16 cellular contexts compared by ENCODE assay signal in genomic region chr14:89371600-89371999, GRCh38. TPM values are rescaled to one million over a fixed set of nuclear protein-coding genes. Genes with fewer than 3 reads are reported as not detected.
A peak's percentile ranks its signal among the peaks of the same experiment; 100 is the strongest.
DNase-seq lines count a peak whose midpoint lies in the region; ATAC-seq and TF ChIP-seq lines count a peak whose summit lies in the region.
"Had no signal": no experiment of that assay in that cellular context is flagged by ENCODE, and none has a peak within 500 bp of the region (broad histone marks: within the 10 kb centered on the region; RNA-seq: fewer than 3 reads in every experiment).

No MANE protein-coding gene starts in this region.

- peak overlapping the region in 4 of 7 donors; percentile 27 to 76 (median 32) for H3K27ac Mint-ChIP-seq in CD14-positive monocyte
- peak overlapping the region; percentile 76 for H3K27ac Mint-ChIP-seq in CD8-positive, alpha-beta T cell
- H3K27ac Mint-ChIP-seq in activated naive CD8-positive, alpha-beta T cell treated with anti-CD3 and anti-CD28 coated beads, Interleukin-2, amount 10 ng/mL, durations not matched to agents 7 days and 5 days = peak overlapping the region; percentile 40
- H3K27ac Mint-ChIP-seq in naive thymus-derived CD8-positive, alpha-beta T cell = peak overlapping the region; percentile 39 to 74 (median 63)
- H3K27ac Mint-ChIP-seq: activated CD8-positive, alpha-beta memory T cell treated with anti-CD3 and anti-CD28 coated beads, Interleukin-2, amount 10 ng/mL, durations not matched to agents 7 days and 5 days; endodermal cell had no signal

- ATAC-seq in CD8-positive, alpha-beta T cell = no peak
- no peak for ATAC-seq in activated naive CD8-positive, alpha-beta T cell treated with anti-CD3 and anti-CD28 coated beads, Interleukin-2, amount 10 ng/mL, durations not matched to agents 7 days and 5 days (ENCODE audit: low read depth)
- no peak for ATAC-seq in naive thymus-derived CD8-positive, alpha-beta T cell
- ATAC-seq: activated CD8-positive, alpha-beta memory T cell treated with anti-CD3 and anti-CD28 coated beads, Interleukin-2, amount 10 ng/mL, durations not matched to agents 7 days and 5 days had no signal

- H3K36me3 ChIP-seq in CD8-positive, alpha-beta T cell (ENCODE audit: insufficient read depth, low read length) = no peaks in the 10 kb centered on the region
- H3K36me3 ChIP-seq: cardiac muscle cell, WERI-Rb-1 had no signal

- H3K27me3 Mint-ChIP-seq in CD14-positive monocyte (ENCODE audit: low read depth in 3 of 3) = no peaks in the 10 kb centered on the region
- H3K27me3 Mint-ChIP-seq in CD8-positive, alpha-beta T cell (ENCODE audit: low read depth) = no peaks in the 10 kb centered on the region
- no peaks in the 10 kb centered on the region for H3K27me3 Mint-ChIP-seq in activated naive CD8-positive, alpha-beta T cell treated with anti-CD3 and anti-CD28 coated beads, Interleukin-2, amount 10 ng/mL, durations not matched to agents 7 days and 5 days
- H3K27me3 Mint-ChIP-seq in naive thymus-derived CD8-positive, alpha-beta T cell = no peaks in the 10 kb centered on the region
- H3K27me3 Mint-ChIP-seq: activated CD8-positive, alpha-beta memory T cell treated with anti-CD3 and anti-CD28 coated beads, Interleukin-2, amount 10 ng/mL, durations not matched to agents 7 days and 5 days had no signal

- intact Hi-C loops in CD14-positive monocyte (cut with micrococcal nuclease) = no loop called here
- intact Hi-C loops in CD8-positive, alpha-beta T cell (cut with DNase I, micrococcal nuclease) = no loop called here

- peaks cover 47% of the 10 kb centered on the region for H3K4me1 Mint-ChIP-seq in CD14-positive monocyte
- peaks cover 66% of the 10 kb centered on the region for H3K4me1 Mint-ChIP-seq in CD8-positive, alpha-beta T cell (ENCODE audit: low read depth)
- peaks cover 20% of the 10 kb centered on the region for H3K4me1 Mint-ChIP-seq in activated naive CD8-positive, alpha-beta T cell treated with anti-CD3 and anti-CD28 coated beads, Interleukin-2, amount 10 ng/mL, durations not matched to agents 7 days and 5 days
- peaks cover 27 to 90% (median 59%) of the 10 kb centered on the region in 4 donors for H3K4me1 Mint-ChIP-seq in naive thymus-derived CD8-positive, alpha-beta T cell

- peaks cover 0 to 7% (median 2%) of the 10 kb centered on the region in 7 donors for H3K9me3 Mint-ChIP-seq in CD14-positive monocyte
- H3K9me3 Mint-ChIP-seq in CD8-positive, alpha-beta T cell = peaks cover 2% of the 10 kb centered on the region
- peaks cover 4% of the 10 kb centered on the region for H3K9me3 Mint-ChIP-seq in activated naive CD8-positive, alpha-beta T cell treated with anti-CD3 and anti-CD28 coated beads, Interleukin-2, amount 10 ng/mL, durations not matched to agents 7 days and 5 days
- peaks cover 0 to 4% (median 0%) of the 10 kb centered on the region in 9 donors for H3K9me3 Mint-ChIP-seq in naive thymus-derived CD8-positive, alpha-beta T cell

- no peak overlapping the region for H3K27ac ChIP-seq in CD8-positive, alpha-beta T cell (ENCODE audit: low read depth, low read length)
- H3K27ac ChIP-seq: cardiac muscle cell, WERI-Rb-1 had no signal

- no peak for DNase-seq in CD14-positive monocyte (ENCODE audit: low spot score)
- DNase-seq in CD8-positive, alpha-beta T cell = no peak
- no peak for DNase-seq in activated naive CD8-positive, alpha-beta T cell treated with anti-CD3 and anti-CD28 coated beads, Interleukin-2, amount 10 ng/mL, durations not matched to agents 7 days and 5 days
- no peak for DNase-seq in naive thymus-derived CD8-positive, alpha-beta T cell
- DNase-seq in T-helper 1 cell = no peak
- DNase-seq in middle frontal gyrus (ENCODE audit: extremely low spot score, low spot score) = no peak
- DNase-seq in mucosa of gallbladder (ENCODE audit: low spot score) = no peak
- DNase-seq: activated CD8-positive, alpha-beta memory T cell treated with anti-CD3 and anti-CD28 coated beads, Interleukin-2, amount 10 ng/mL, durations not matched to agents 7 days and 5 days; activated naive CD4-positive, alpha-beta T cell treated with anti-CD3 and anti-CD28 coated beads, Interleukin-2, amount 50 U/mL, for 16 hours; endodermal cell; NCI-H2029; NCI-H82; SW 1271; WERI-Rb-1 had no signal

- H3K36me3 Mint-ChIP-seq in CD14-positive monocyte = peaks cover 15 to 24% of the 10 kb centered on the region in 2 donors
- peaks cover 14% of the 10 kb centered on the region for H3K36me3 Mint-ChIP-seq in CD8-positive, alpha-beta T cell
- H3K36me3 Mint-ChIP-seq in activated naive CD8-positive, alpha-beta T cell treated with anti-CD3 and anti-CD28 coated beads, Interleukin-2, amount 10 ng/mL, durations not matched to agents 7 days and 5 days = peaks cover 31% of the 10 kb centered on the region
- H3K36me3 Mint-ChIP-seq in naive thymus-derived CD8-positive, alpha-beta T cell = peaks cover 0 to 13% (median 7%) of the 10 kb centered on the region in 3 donors

- CTCF ChIA-PET in CD8-positive, alpha-beta T cell (lab: Charles Lee) = no interaction called here

- POLR2A ChIA-PET in CD8-positive, alpha-beta T cell (lab: Charles Lee) = no interaction called here
- POLR2A ChIA-PET in activated naive CD8-positive, alpha-beta T cell treated with anti-CD3 and anti-CD28 coated beads, Interleukin-2, amount 10 ng/mL, durations not matched to agents 7 days and 5 days (lab: Charles Lee) = no interaction called here
- POLR2A ChIA-PET in naive thymus-derived CD8-positive, alpha-beta T cell (lab: Charles Lee) = interaction anchor here (0.8 kb wide), 1 partner anchor 79 kb away, joined by 3 read pairs; no protein-coding TSS in a partner anchor

- TF ChIP-seq CTCF in CD14-positive monocyte (IDR thresholded peaks at IDR 0.05) = no peak
- TF ChIP-seq CTCF in CD8-positive, alpha-beta T cell (IDR thresholded peaks at IDR 0.05) = no peak

- H3K4me3 ChIP-seq in CD8-positive, alpha-beta T cell (ENCODE audit: low read depth, low read length) = no peak overlapping the region
- H3K4me3 ChIP-seq: cardiac muscle cell had no signal

- H3K9me3 ChIP-seq in CD8-positive, alpha-beta T cell (ENCODE audit: low read length) = no peaks in the 10 kb centered on the region

- no peak overlapping the region for H3K4me3 Mint-ChIP-seq in CD14-positive monocyte
- no peak overlapping the region for H3K4me3 Mint-ChIP-seq in CD8-positive, alpha-beta T cell
- no peak overlapping the region for H3K4me3 Mint-ChIP-seq in activated naive CD8-positive, alpha-beta T cell treated with anti-CD3 and anti-CD28 coated beads, Interleukin-2, amount 10 ng/mL, durations not matched to agents 7 days and 5 days
- H3K4me3 Mint-ChIP-seq in naive thymus-derived CD8-positive, alpha-beta T cell = peak overlapping the region in 1 of 10 donors; percentile 4
- H3K4me3 Mint-ChIP-seq: activated CD8-positive, alpha-beta memory T cell treated with anti-CD3 and anti-CD28 coated beads, Interleukin-2, amount 10 ng/mL, durations not matched to agents 7 days and 5 days; endodermal cell; neural crest cell had no signal

- no peaks in the 10 kb centered on the region for H3K27me3 ChIP-seq in CD8-positive, alpha-beta T cell (ENCODE audit: insufficient read depth, low read length)
- H3K27me3 ChIP-seq: cardiac muscle cell had no signal

- H3K4me1 ChIP-seq in CD8-positive, alpha-beta T cell (ENCODE audit: insufficient read depth, low read length) = peaks cover 12% of the 10 kb centered on the region

RNA-seq across cellular contexts. Expression of gene FOXN3, which starts 45.4 kb away (rescaled TPM):
- 10 to 100 TPM; 38.7 to 42.0 TPM for polyA plus RNA-seq in CD14-positive monocyte
- total RNA-seq in CD8-positive, alpha-beta T cell = 100 to 1,000 TPM; 134 to 139 TPM
- 100 to 1,000 TPM; 101 to 102 TPM for total RNA-seq in activated naive CD8-positive, alpha-beta T cell treated with anti-CD3 and anti-CD28 coated beads, Interleukin-2, amount 10 ng/mL, durations not matched to agents 7 days and 5 days
- total RNA-seq in naive thymus-derived CD8-positive, alpha-beta T cell = 100 to 1,000 TPM; 125 to 141 TPM
- polyA plus RNA-seq in naive thymus-derived CD8-positive, alpha-beta T cell = 100 to 1,000 TPM; 107 to 148 (median 116) TPM
- total RNA-seq in mucosa of gallbladder = 63.0 TPM
